6 cellular contexts compared by ENCODE assay signal in the genomic region with DNA sequence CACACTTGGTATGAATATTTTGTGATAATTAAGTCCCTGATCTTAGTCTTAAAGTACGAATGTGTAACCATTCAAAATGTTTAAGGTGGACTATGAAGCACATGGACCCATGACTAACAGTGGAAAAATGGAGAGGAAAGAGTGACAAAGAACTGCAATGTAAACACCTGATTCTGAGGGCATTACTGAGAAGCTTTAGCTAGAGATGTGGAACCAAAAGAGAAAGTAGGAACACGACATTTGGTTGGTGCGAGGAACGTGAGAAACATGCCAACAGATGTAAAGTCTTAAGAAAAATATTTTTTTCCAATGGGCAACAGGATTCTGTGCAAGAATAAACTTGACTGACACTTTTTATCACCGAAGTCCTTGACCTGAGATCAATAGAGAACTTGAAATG.
"Had no signal": no experiment of that assay in that cellular context is flagged by ENCODE, and none has a peak within 500 bp of the region (broad histone marks: within the 10 kb centered on the region; RNA-seq: fewer than 3 reads in every experiment).

No MANE protein-coding gene starts in this region.

- H2AFZ ChIP-seq: GM23248 had no signal

- H3K9ac ChIP-seq: GM23248 had no signal

- H3K4me3 ChIP-seq: GM23248, K562 had no signal

- DNase-seq: GM23248, GOT3, H9, HCEC 1CT, IMR-90 had no signal

- H3K27ac ChIP-seq: GM23248 had no signal
